Comparison of ENCODE assay signal across 8 cellular contexts in the genomic region with DNA sequence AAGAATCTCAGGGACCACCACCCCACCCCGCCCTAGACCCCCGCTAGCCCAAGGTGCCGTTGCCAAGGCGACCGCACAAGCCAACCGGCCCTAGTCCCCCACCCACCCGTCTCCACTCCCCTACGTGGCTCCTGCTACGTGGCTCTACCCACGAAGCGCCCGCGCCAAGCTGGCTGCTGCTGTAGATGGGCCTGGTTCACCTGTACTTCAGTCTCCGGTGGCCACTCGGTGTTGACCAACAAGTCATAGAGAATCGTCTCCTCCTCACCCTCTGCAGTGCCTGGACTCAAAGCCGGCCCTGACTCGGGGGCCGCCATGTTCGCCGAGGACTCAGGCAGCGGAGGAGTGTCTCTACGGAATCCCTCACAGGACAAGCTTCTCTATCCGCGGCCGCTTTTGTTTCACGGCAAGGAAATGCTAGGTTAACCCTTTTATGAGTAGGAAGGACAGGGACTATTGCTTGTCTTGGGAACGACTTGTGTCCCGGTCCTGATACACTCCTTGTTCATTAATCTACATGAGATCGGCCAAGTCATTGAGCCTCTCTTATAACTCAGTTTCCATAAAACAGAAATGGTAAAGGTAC. TPM values are rescaled to one million over a fixed set of nuclear protein-coding genes. Genes with fewer than 3 reads are reported as not detected.
DNase-seq lines count a peak whose midpoint lies in the region; ATAC-seq and TF ChIP-seq lines count a peak whose summit lies in the region.

NBAS (minus strand) TSS at position 347 of the 586 bp plus-strand sequence; CDS start at position 317, 30 bp downstream.

- H3K4me3 Mint-ChIP-seq in CD14-positive monocyte, result peak within 1 kb of the TSS; percentile 99 to 100
- H3K4me3 Mint-ChIP-seq in activated CD4-positive, alpha-beta memory T cell treated with anti-CD3 and anti-CD28 coated beads, Interleukin-2, amount 10 ng/mL, durations not matched to agents 7 days and 5 days, result peak within 1 kb of the TSS; percentile 100

- H3K4me1 ChIP-seq in right lobe of liver, result peaks cover 0 to 12% (median 3%) of the 10 kb centered on the region in 4 donors

- peaks cover 23% of the 10 kb centered on the region for H3K4me1 Mint-ChIP-seq in CD14-positive monocyte
- peaks cover 36% of the 10 kb centered on the region for H3K4me1 Mint-ChIP-seq in activated CD4-positive, alpha-beta memory T cell treated with anti-CD3 and anti-CD28 coated beads, Interleukin-2, amount 10 ng/mL, durations not matched to agents 7 days and 5 days

- intact Hi-C loops in CD14-positive monocyte (cut with micrococcal nuclease) (no loop called here), right lobe of liver (cut with DNase I) (no loop called here)

- TF ChIP-seq CTCF in CD14-positive monocyte (IDR thresholded peaks at IDR 0.05) (no peak), right lobe of liver (IDR thresholded peaks at IDR 0.05) (no peak)

- CTCF ChIA-PET in activated CD4-positive, alpha-beta memory T cell treated with anti-CD3 and anti-CD28 coated beads, Interleukin-2, amount 10 ng/mL, durations not matched to agents 7 days and 5 days (lab: Charles Lee), result interaction anchor here (0.5 to 3.6 kb wide), 7 partner anchors 13 to 1046 kb away, joined by 3 to 17 read pairs (median 4); no protein-coding TSS in a partner anchor

- H3K27ac Mint-ChIP-seq in CD14-positive monocyte, result peak within 1 kb of the TSS; percentile 87 to 97 (median 94)
- peak within 1 kb of the TSS; percentile 90 for H3K27ac Mint-ChIP-seq in activated CD4-positive, alpha-beta memory T cell treated with anti-CD3 and anti-CD28 coated beads, Interleukin-2, amount 10 ng/mL, durations not matched to agents 7 days and 5 days

- peak; percentile 68 for DNase-seq in CD14-positive monocyte (ENCODE audit: low spot score)
- peak; percentile 94 for DNase-seq in NCI-H82 (lab: John Stamatoyannopoulos, UW)
- peak; percentile 86 for DNase-seq in activated CD4-positive, alpha-beta memory T cell treated with anti-CD3 and anti-CD28 coated beads, Interleukin-2, amount 10 ng/mL, durations not matched to agents 7 days and 5 days
- DNase-seq in ecto neural progenitor cell (ENCODE audit: low spot score), result peak; percentile 91
- peak; percentile 78 to 90 (median 87) for DNase-seq in right lobe of liver
- DNase-seq in stimulated activated CD4-positive, alpha-beta T cell treated with anti-CD3 and anti-CD28 coated beads, Interleukin-4, amount 100 ng/mL, for 4 hours, result peak; percentile 68 to 71

- H3K27me3 ChIP-seq in right lobe of liver, result no peaks in the 10 kb centered on the region

- H3K36me3 Mint-ChIP-seq in CD14-positive monocyte, result peaks cover 4 to 6% of the 10 kb centered on the region in 2 donors
- H3K36me3 Mint-ChIP-seq in activated CD4-positive, alpha-beta memory T cell treated with anti-CD3 and anti-CD28 coated beads, Interleukin-2, amount 10 ng/mL, durations not matched to agents 7 days and 5 days (ENCODE audit: low read depth), result peaks cover 8% of the 10 kb centered on the region

- POLR2A ChIA-PET in activated CD4-positive, alpha-beta memory T cell treated with anti-CD3 and anti-CD28 coated beads, Interleukin-2, amount 10 ng/mL, durations not matched to agents 7 days and 5 days (lab: Charles Lee), result interaction anchor here (0.8 to 2.0 kb wide), 7 partner anchors 16 to 419 kb away, joined by 3 to 20 read pairs (median 4); partner anchors contain the start of gene DDX1

- ATAC-seq in GM19372 (IDR thresholded peaks at IDR 0.05; ENCODE audit: low read depth, unreplicated experiment) (peak; percentile 85), HG03558 (IDR thresholded peaks at IDR 0.05; ENCODE audit: extremely low read depth, unreplicated experiment) (peak; percentile 69), right lobe of liver (peak; percentile 96 to 98 (median 97))

- peaks cover 0 to 2% (median 0%) of the 10 kb centered on the region in 7 donors for H3K9me3 Mint-ChIP-seq in CD14-positive monocyte
- no peaks in the 10 kb centered on the region for H3K9me3 Mint-ChIP-seq in activated CD4-positive, alpha-beta memory T cell treated with anti-CD3 and anti-CD28 coated beads, Interleukin-2, amount 10 ng/mL, durations not matched to agents 7 days and 5 days

- WGBS in right lobe of liver (ENCODE audit: insufficient coverage, low coverage, low lambda C conversion rate, missing lambda C conversion rate), result under 1% methylated on average over 14 of the region's 30 CpGs

- H3K27me3 Mint-ChIP-seq in CD14-positive monocyte (ENCODE audit: low read depth in 3 of 3), result peaks cover 0 to 4% (median 3%) of the 10 kb centered on the region in 3 donors
- peaks cover 7% of the 10 kb centered on the region for H3K27me3 Mint-ChIP-seq in activated CD4-positive, alpha-beta memory T cell treated with anti-CD3 and anti-CD28 coated beads, Interleukin-2, amount 10 ng/mL, durations not matched to agents 7 days and 5 days

- no peaks in the 10 kb centered on the region for H3K36me3 ChIP-seq in right lobe of liver

- peak within 1 kb of the TSS; percentile 59 to 69 (median 60) for H3K27ac ChIP-seq in right lobe of liver

- TF ChIP-seq POLR2A in right lobe of liver (IDR thresholded peaks at IDR 0.05), result peak; percentile 30

- H3K4me3 ChIP-seq in right lobe of liver, result peak within 1 kb of the TSS; percentile 42 to 78 (median 69)

- H3K9me3 ChIP-seq in right lobe of liver, result no peaks in the 10 kb centered on the region

RNA-seq across cellular contexts. Expression of gene NBAS, which starts in this region (rescaled TPM):
- polyA plus RNA-seq in CD14-positive monocyte, result 10 to 100 TPM in 1 of 2 donors, 1 to 10 TPM in 1; 8.9 to 10.9 TPM
- 10 to 100 TPM; 30.5 to 31.1 TPM for total RNA-seq in activated CD4-positive, alpha-beta memory T cell treated with anti-CD3 and anti-CD28 coated beads, Interleukin-2, amount 10 ng/mL, durations not matched to agents 7 days and 5 days
- 10 to 100 TPM; 16.1 to 21.8 (median 18.5) TPM for total RNA-seq in right lobe of liver

Comparison
In these comparisons a context has a peak if more than half of its experiments do, and no peak if none do; other contexts are left out.
1. Peak in every context shown above with its lines: DNase-seq, ATAC-seq, H3K4me3 ChIP-seq and H3K27ac ChIP-seq.